ENCODE assay signal across 16 cellular contexts in genomic region chr10:101284171-101285092, GRCh38. TPM values are rescaled to one million over a fixed set of nuclear protein-coding genes. Genes with fewer than 3 reads are reported as not detected.
A peak's percentile ranks its signal among the peaks of the same experiment; 100 is the strongest.
DNase-seq lines count a peak whose midpoint lies in the region; TF ChIP-seq lines count a peak whose summit lies in the region.
"Had no signal": no experiment of that assay in that cellular context is flagged by ENCODE, and none has a peak within 500 bp of the region (broad histone marks: within the 10 kb centered on the region; RNA-seq: fewer than 3 reads in every experiment).

No MANE protein-coding gene starts in this region.

- no peaks in the 10 kb centered on the region for H3K36me3 Mint-ChIP-seq in neural crest cell (ENCODE audit: low read depth)
- H3K36me3 Mint-ChIP-seq: activated naive CD4-positive, alpha-beta T cell treated with anti-CD3 and anti-CD28 coated beads, Interleukin-2, amount 10 ng/mL, durations not matched to agents 7 days and 5 days; CD4-positive, alpha-beta memory T cell had no signal

- no peaks in the 10 kb centered on the region for H3K9me3 Mint-ChIP-seq in neural crest cell
- H3K9me3 Mint-ChIP-seq: activated naive CD4-positive, alpha-beta T cell treated with anti-CD3 and anti-CD28 coated beads, Interleukin-2, amount 10 ng/mL, durations not matched to agents 7 days and 5 days; CD4-positive, alpha-beta memory T cell; dendritic cell treated with granulocyte-macrophage colony-stimulating factor and Interleukin-4, amounts not matched to agents 40 ng/mL and 50 ng/mL, for 4 days had no signal

- DNase-seq in D341Med (ENCODE audit: low spot score): peak; percentile 30
- DNase-seq in NCI-H1092 (lab: John Stamatoyannopoulos, UW): peak; percentile 22
- peak; percentile 9 to 16 for DNase-seq in erythroblast (lab: John Stamatoyannopoulos, UW)
- DNase-seq in neural crest cell (ENCODE audit: low read depth, low spot score): no peak
- no peak for DNase-seq in NCI-H2196 (lab: John Stamatoyannopoulos, UW; ENCODE audit: unreplicated experiment)
- no peak for DNase-seq in GOT3 (lab: John Stamatoyannopoulos, UW)
- no peak for DNase-seq in GM10266 (ENCODE audit: extremely low spot score)
- no peak for DNase-seq in cortex of kidney (lab: John Stamatoyannopoulos, UW)
- DNase-seq: activated CD4-positive, alpha-beta T cell treated with anti-CD3 and anti-CD28 coated beads for 1 hour; activated naive CD4-positive, alpha-beta T cell treated with anti-CD3 and anti-CD28 coated beads, Interleukin-2, amount 10 ng/mL, durations not matched to agents 7 days and 5 days; CD4-positive, alpha-beta memory T cell; NCI-H526 had no signal

- no peak overlapping the region for H3K27ac Mint-ChIP-seq in neural crest cell (ENCODE audit: unreplicated experiment)
- H3K27ac Mint-ChIP-seq: dendritic cell treated with granulocyte-macrophage colony-stimulating factor and Interleukin-4, amounts not matched to agents 40 ng/mL and 50 ng/mL, for 4 days had no signal

- TF ChIP-seq POLR2A in erythroblast (IDR thresholded peaks at IDR 0.05; ENCODE audit: low read length): no peak

- peak overlapping the region; percentile 13 for H3K4me3 Mint-ChIP-seq in neural crest cell
- H3K4me3 Mint-ChIP-seq: activated naive CD4-positive, alpha-beta T cell treated with anti-CD3 and anti-CD28 coated beads, Interleukin-2, amount 10 ng/mL, durations not matched to agents 7 days and 5 days; dendritic cell treated with granulocyte-macrophage colony-stimulating factor and Interleukin-4, amounts not matched to agents 40 ng/mL and 50 ng/mL, for 4 days had no signal

- peaks cover 34% of the 10 kb centered on the region for H3K4me1 Mint-ChIP-seq in neural crest cell
- H3K4me1 Mint-ChIP-seq: activated naive CD4-positive, alpha-beta T cell treated with anti-CD3 and anti-CD28 coated beads, Interleukin-2, amount 10 ng/mL, durations not matched to agents 7 days and 5 days had no signal

- peaks cover 78% of the 10 kb centered on the region for H3K27me3 Mint-ChIP-seq in neural crest cell (ENCODE audit: low read depth)

- TF ChIP-seq CTCF in neural crest cell (conservative IDR thresholded peaks at IDR 0.05) (no peak), GM10266 (IDR thresholded peaks at IDR 0.05; ENCODE audit: control insufficient read depth, insufficient read depth, low read depth, missing control alignments) (no peak)

RNA-seq across cellular contexts. Expression of gene LBX1, which starts 55.2 kb away (rescaled TPM):
- total RNA-seq in neural crest cell: 1.0 and 1.1 TPM in 2 replicates
- total RNA-seq: CD4-positive, alpha-beta memory T cell; frontal cortex; lung microvascular endothelial cell; SJSA1 had no signal

Comparison
In these comparisons a context has a peak if more than half of its experiments do, and no peak if none do; other contexts are left out.
1. DNase-seq: peak in D341Med (single experiment), NCI-H1092 (single experiment) and erythroblast (2 of 2); none in neural crest cell (single experiment), NCI-H2196 (single experiment), GOT3 (single experiment), GM10266 (single experiment) and cortex of kidney (single experiment).